Comparison of ENCODE assay signal across 36 cellular contexts in the genomic region with DNA sequence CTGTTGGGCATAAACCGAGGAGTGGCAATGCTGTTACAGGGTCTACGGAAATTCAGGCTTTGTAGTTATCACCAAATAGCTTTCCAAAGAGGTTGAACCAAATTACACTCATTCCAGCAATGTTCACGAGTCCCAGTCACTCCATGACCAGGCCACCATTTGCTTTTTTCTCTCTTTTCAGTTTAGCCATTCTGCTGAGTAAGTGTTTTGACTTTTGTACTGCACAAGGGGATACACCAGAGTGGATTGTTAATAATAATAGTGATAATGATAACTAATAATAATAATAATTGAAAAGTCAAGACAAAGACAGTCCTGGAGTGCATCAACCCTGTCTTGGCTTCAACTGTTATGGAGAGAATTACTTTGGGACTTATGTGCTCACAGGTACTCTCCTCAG.
DNase-seq lines count a peak whose midpoint lies in the region; ATAC-seq, FAIRE-seq and TF ChIP-seq lines count a peak whose summit lies in the region.
"Had no signal": no experiment of that assay in that cellular context is flagged by ENCODE, and none has a peak within 500 bp of the region (broad histone marks: within the 10 kb centered on the region; RNA-seq: fewer than 3 reads in every experiment).

No MANE protein-coding gene starts in this region.

- no peak overlapping the region for H2AK5ac ChIP-seq in IMR-90 (ENCODE audit: low read depth, low read length)

- no peak overlapping the region for H2BK20ac ChIP-seq in IMR-90 (ENCODE audit: low read depth, low read length)

- in situ Hi-C loops in HepG2 (cut with HindIII; ENCODE audit: extremely low pct_ligation_motif_present, low pct_unique_long_range_greater_than_20kb): no loop called here
- in situ Hi-C loops in IMR-90 (cut with MboI; ENCODE audit: low sequenced_read_pairs): loop anchor here (25.0 kb wide), 1 partner anchor 221 kb away; a partner anchor contains a TSS
- in situ Hi-C loops in K562 (cut with MboI): no loop called here

- 0% methylated on average over 3 of the region's 3 CpGs for WGBS in HepG2 (ENCODE audit: low lambda C conversion rate)
- WGBS in right lobe of liver (ENCODE audit: insufficient coverage, low coverage, low lambda C conversion rate, missing lambda C conversion rate): 44% methylated on average over 3 of the region's 3 CpGs
- WGBS in A549 (ENCODE audit: missing lambda C conversion rate): 2% methylated on average over 3 of the region's 3 CpGs
- no CpG with 5 or more reads among the region's 3 CpGs for WGBS in IMR-90 (ENCODE audit: extremely low coverage in 2 of 2, insufficient read length in 1 of 2), 2 experiments
- 0% methylated on average over 3 of the region's 3 CpGs for WGBS in K562 (ENCODE audit: insufficient coverage, low coverage, missing lambda C conversion rate)

- no peak overlapping the region for H2AK9ac ChIP-seq in IMR-90 (replicated peaks; ENCODE audit: low read depth, low read length, poor library complexity)

- H3K56ac ChIP-seq in IMR-90 (ENCODE audit: extremely low read depth, insufficient read depth, low read length): no peak overlapping the region

- no peak overlapping the region for H3K9ac ChIP-seq in HepG2 (ENCODE audit: insufficient read depth, low read depth, low read length)
- no peak overlapping the region for H3K9ac ChIP-seq in IMR-90 (ENCODE audit: low read depth, low read length)
- no peak overlapping the region for H3K9ac ChIP-seq in K562 (ENCODE audit: insufficient read depth in 1 of 2, low read depth in 2 of 2, low read length in 2 of 2)
- H3K9ac ChIP-seq: BLaER1; BLaER1 treated with 17β-estradiol and CSF1 and Interleukin-3, amounts not matched to agents 10 nM and 100 nM had no signal

- no peak for TF ChIP-seq RAD21 in HepG2 (CRISPR knock-in tag; IDR thresholded peaks at IDR 0.05)
- no peak for TF ChIP-seq RAD21 in A549 (conservative IDR thresholded peaks at IDR 0.05 in 1 of 2, IDR thresholded peaks at IDR 0.05 in 1 of 2)
- TF ChIP-seq RAD21 in IMR-90 (IDR thresholded peaks at IDR 0.05; ENCODE audit: low read length): no peak
- TF ChIP-seq RAD21 in K562 (CRISPR knock-in tag; conservative IDR thresholded peaks at IDR 0.05 in 1 of 2, IDR thresholded peaks at IDR 0.05 in 1 of 2): no peak

- no peaks in the 10 kb centered on the region for H3K79me1 ChIP-seq in IMR-90 (ENCODE audit: low read depth in 1 of 2, low read length in 2 of 2)

- H2AFZ ChIP-seq in HepG2 (ENCODE audit: low read length) (no peak overlapping the region), IMR-90 (replicated peaks; ENCODE audit: low read length, poor library complexity) (no peak overlapping the region), K562 (ENCODE audit: low read depth, low read length) (no peak overlapping the region)

- no peak for TF ChIP-seq EP300 in HepG2 (IDR thresholded peaks at IDR 0.05; ENCODE audit: low read depth in 2 of 2, low read length in 2 of 2)
- TF ChIP-seq EP300 in HepG2 (CRISPR knock-in tag; IDR thresholded peaks at IDR 0.05; ENCODE audit: borderline replicate concordance): no peak
- TF ChIP-seq EP300 in A549 (IDR thresholded peaks at IDR 0.05): no peak
- no peak for TF ChIP-seq EP300 in K562 (IDR thresholded peaks at IDR 0.05; ENCODE audit: low read length)

- H3K4me3 ChIP-seq in HepG2 (replicated peaks in 1 of 3; ENCODE audit: insufficient read depth in 1 of 3, low read depth in 2 of 3, low read length in 3 of 3): no peak overlapping the region
- no peak overlapping the region for H3K4me3 ChIP-seq in right lobe of liver
- no peak overlapping the region for H3K4me3 ChIP-seq in A549
- no peak overlapping the region for H3K4me3 ChIP-seq in IMR-90 (ENCODE audit: insufficient read depth, low read depth, low read length)
- no peak overlapping the region for H3K4me3 ChIP-seq in K562
- no peak overlapping the region for H3K4me3 ChIP-seq in breast epithelium
- H3K4me3 ChIP-seq: BLaER1; BLaER1 treated with 17β-estradiol and CSF1 and Interleukin-3, amounts not matched to agents 10 nM and 100 nM had no signal

- H4K91ac ChIP-seq in IMR-90 (ENCODE audit: insufficient read depth, low read depth, low read length): no peak overlapping the region

- H3K4me1 ChIP-seq in HepG2 (ENCODE audit: insufficient read depth, low read length) (no peaks in the 10 kb centered on the region), right lobe of liver (no peaks in the 10 kb centered on the region), A549 (no peaks in the 10 kb centered on the region), IMR-90 (ENCODE audit: control insufficient read depth, insufficient read depth, low read length) (no peaks in the 10 kb centered on the region), K562 (replicated peaks in 1 of 2; ENCODE audit: control insufficient read depth in 2 of 2, insufficient read depth in 2 of 2, low read length in 2 of 2) (no peaks in the 10 kb centered on the region), breast epithelium (no peaks in the 10 kb centered on the region)
- H3K4me1 ChIP-seq: BE2C, BLaER1 had no signal

- H3K4ac ChIP-seq in IMR-90 (ENCODE audit: low read depth, low read length): no peak overlapping the region

- H3K36me3 Mint-ChIP-seq in T-helper 17 cell (ENCODE audit: low read depth): no peaks in the 10 kb centered on the region
- H3K36me3 Mint-ChIP-seq: CD14-positive monocyte; CD4-positive, alpha-beta memory T cell; CD4-positive, CD25-positive, alpha-beta regulatory T cell; CD8-positive, alpha-beta memory T cell; CD8-positive, alpha-beta T cell had no signal

- H2BK120ac ChIP-seq in IMR-90 (ENCODE audit: low read depth, low read length): no peak overlapping the region

- no peak overlapping the region for H4K5ac ChIP-seq in IMR-90 (ENCODE audit: low read depth, low read length)

- no peak overlapping the region for H3K14ac ChIP-seq in IMR-90 (replicated peaks; ENCODE audit: low read depth, low read length)

- H3K4me1 Mint-ChIP-seq in T-helper 17 cell: no peaks in the 10 kb centered on the region
- H3K4me1 Mint-ChIP-seq: CD14-positive monocyte; CD4-positive, alpha-beta memory T cell; CD4-positive, CD25-positive, alpha-beta regulatory T cell; CD8-positive, alpha-beta memory T cell had no signal

- BruUV-seq in HepG2 (replicated peaks; lab: Mats Ljungman, UMichigan) (no TSS peak), IMR-90 (replicated peaks; lab: Mats Ljungman, UMichigan) (no TSS peak), K562 (replicated peaks; lab: Mats Ljungman, UMichigan) (no TSS peak)

- CTCF ChIA-PET in HepG2 (lab: Yijun Ruan, JAX; ENCODE audit: low intra/inter-chr PET ratio, low total read pairs): no interaction called here
- CTCF ChIA-PET in A549 (lab: Yijun Ruan, JAX): interaction anchor here (0.9 kb wide), 1 partner anchor 226 kb away, joined by 3 read pairs; no protein-coding TSS in a partner anchor
- CTCF ChIA-PET in IMR-90 (lab: Yijun Ruan, JAX): no interaction called here
- CTCF ChIA-PET in K562 (lab: Yijun Ruan, JAX; ENCODE audit: low intra/inter-chr PET ratio): no interaction called here

- no peak for FAIRE-seq in HepG2 (lab: Jason Lieb, UNC)
- FAIRE-seq in A549 (lab: Jason Lieb, UNC): no peak
- FAIRE-seq in K562 (lab: Jason Lieb, UNC): no peak
- FAIRE-seq: A204.1, D721Med had no signal

- no peak for TF ChIP-seq POLR2A in HepG2 (IDR thresholded peaks at IDR 0.05; ENCODE audit: insufficient read depth in 1 of 2, low read depth in 2 of 2, low read length in 2 of 2)
- TF ChIP-seq POLR2A in right lobe of liver (IDR thresholded peaks at IDR 0.05): no peak
- no peak for TF ChIP-seq POLR2A in A549 (IDR thresholded peaks at IDR 0.05; ENCODE audit: low read length)
- TF ChIP-seq POLR2A in IMR-90 (IDR thresholded peaks at IDR 0.05; ENCODE audit: low read depth, low read length): no peak
- TF ChIP-seq POLR2A in K562 (conservative IDR thresholded peaks at IDR 0.05): no peak
- no peak for TF ChIP-seq POLR2A in erythroblast (IDR thresholded peaks at IDR 0.05; ENCODE audit: low read length)
- TF ChIP-seq POLR2A in breast epithelium (IDR thresholded peaks at IDR 0.05): no peak

- dilution Hi-C loops in IMR-90 (cut with HindIII; ENCODE audit: low sequenced_read_pairs, unreplicated experiment): no loop called here

- intact Hi-C loops in HepG2 (cut with micrococcal nuclease; ENCODE audit: unreplicated experiment): no loop called here
- intact Hi-C loops in right lobe of liver (cut with DNase I): loop anchor here (10.0 kb wide), 2 partner anchors 74 to 84 kb away; no protein-coding TSS in a partner anchor
- intact Hi-C loops in IMR-90 (cut with micrococcal nuclease): no loop called here
- intact Hi-C loops in K562 (cut with micrococcal nuclease): no loop called here
- intact Hi-C loops in breast epithelium (cut with DNase I; ENCODE audit: low total_unique reads): no loop called here

- no peaks in the 10 kb centered on the region for H3K36me3 ChIP-seq in HepG2 (replicated peaks in 1 of 2; ENCODE audit: control insufficient read depth in 1 of 2, insufficient read depth in 2 of 2, low read length in 2 of 2)
- H3K36me3 ChIP-seq in right lobe of liver: no peaks in the 10 kb centered on the region
- no peaks in the 10 kb centered on the region for H3K36me3 ChIP-seq in IMR-90 (ENCODE audit: control insufficient read depth, insufficient read depth, low read length)
- no peaks in the 10 kb centered on the region for H3K36me3 ChIP-seq in K562 (ENCODE audit: control insufficient read depth, insufficient read depth, low read length)
- no peaks in the 10 kb centered on the region for H3K36me3 ChIP-seq in breast epithelium
- H3K36me3 ChIP-seq: BE2C; BLaER1; BLaER1 treated with 17β-estradiol and CSF1 and Interleukin-3, amounts not matched to agents 10 nM and 100 nM had no signal

- no peak overlapping the region for H3K18ac ChIP-seq in IMR-90 (ENCODE audit: low read depth, low read length)

- POLR2A ChIA-PET in HepG2 (lab: Yijun Ruan, JAX) (no interaction called here), A549 (lab: Yijun Ruan, JAX) (no interaction called here), IMR-90 (lab: Charles Lee; ENCODE audit: unreplicated experiment) (no interaction called here), K562 (lab: Yijun Ruan, JAX) (no interaction called here)

- DNase-seq in HepG2 (ENCODE audit: low spot score) (no peak), right lobe of liver (no peak), A549 (ENCODE audit: low read depth in 1 of 2, low spot score in 1 of 2) (no peak), IMR-90 (no peak), K562 (ENCODE audit: extremely low read depth in 1 of 4, low spot score in 3 of 4) (no peak), erythroblast (lab: John Stamatoyannopoulos, UW) (no peak), T-helper 17 cell (no peak), breast epithelium (ENCODE audit: low spot score in 2 of 2) (no peak)
- DNase-seq: 8988T; ACHN; AML-193; BE2C; C1 segment of cervical spinal cord; Caco-2; Calu3; CD4-positive, alpha-beta memory T cell; CD4-positive, alpha-beta T cell; CD4-positive, CD25-positive, alpha-beta regulatory T cell; CD8-positive, alpha-beta memory T cell; CD8-positive, alpha-beta T cell; COR-L47; DMS 273 treated with DMSO at 0.1 percent for 48 hours; DMS153; DMS53; DMS79; DMS79 treated with DMSO at 0.1 percent for 48 hours; DND-41; EL had no signal

- H3K79me2 ChIP-seq in HepG2 (ENCODE audit: insufficient read depth, low read length): no peaks in the 10 kb centered on the region
- H3K79me2 ChIP-seq in K562 (ENCODE audit: control insufficient read depth, insufficient read depth, low read length): no peaks in the 10 kb centered on the region

- H3K4me3 Mint-ChIP-seq in T-helper 17 cell: no peak overlapping the region
- H3K4me3 Mint-ChIP-seq: B cell; CD14-positive monocyte; CD4-positive, alpha-beta memory T cell; CD4-positive, alpha-beta T cell; CD4-positive, CD25-positive, alpha-beta regulatory T cell; CD8-positive, alpha-beta memory T cell; CD8-positive, alpha-beta T cell had no signal

- no peak overlapping the region for H3K23ac ChIP-seq in IMR-90 (ENCODE audit: low read depth, low read length)

- H2BK5ac ChIP-seq in IMR-90 (ENCODE audit: low read depth, low read length, poor library complexity, severe bottlenecking): no peak overlapping the region

- H3K27me3 ChIP-seq in HepG2 (ENCODE audit: control insufficient read depth in 1 of 2, insufficient read depth in 2 of 2, low read length in 2 of 2): peaks cover 0 to 1% of the 10 kb centered on the region in 2 experiments; a peak in 1 of 5 replicates
- no peaks in the 10 kb centered on the region for H3K27me3 ChIP-seq in right lobe of liver
- no peaks in the 10 kb centered on the region for H3K27me3 ChIP-seq in IMR-90 (ENCODE audit: control insufficient read depth, insufficient read depth, low read length)
- no peaks in the 10 kb centered on the region for H3K27me3 ChIP-seq in K562 (ENCODE audit: control insufficient read depth in 2 of 2, insufficient read depth in 2 of 2, low read length in 2 of 2)
- peaks cover 0 to 4% of the 10 kb centered on the region in 2 donors for H3K27me3 ChIP-seq in breast epithelium
- H3K27me3 ChIP-seq: BE2C, BLaER1 had no signal

- H4K8ac ChIP-seq in IMR-90 (ENCODE audit: low read depth in 2 of 2, low read length in 2 of 2): no peak overlapping the region

- no peaks in the 10 kb centered on the region for H4K20me1 ChIP-seq in HepG2 (ENCODE audit: insufficient read depth, low read length)
- no peaks in the 10 kb centered on the region for H4K20me1 ChIP-seq in IMR-90 (ENCODE audit: insufficient read depth, low read length)
- no peaks in the 10 kb centered on the region for H4K20me1 ChIP-seq in K562 (replicated peaks; ENCODE audit: control insufficient read depth, insufficient read depth, low read length)
- H4K20me1 ChIP-seq: BLaER1; BLaER1 treated with 17β-estradiol and CSF1 and Interleukin-3, amounts not matched to agents 10 nM and 100 nM had no signal

- TF ChIP-seq CTCF in HepG2 (CRISPR knock-in tag; IDR thresholded peaks at IDR 0.05) (no peak), right lobe of liver (IDR thresholded peaks at IDR 0.05) (no peak), A549 (IDR thresholded peaks at IDR 0.05) (no peak), IMR-90 (conservative IDR thresholded peaks at IDR 0.05; ENCODE audit: low read depth, low read length) (no peak), K562 (IDR thresholded peaks at IDR 0.05 in 2 of 3, conservative IDR thresholded peaks at IDR 0.05 in 1 of 3; ENCODE audit: insufficient read depth in 2 of 3, low read depth in 1 of 3, low read length in 3 of 3) (no peak), breast epithelium (IDR thresholded peaks at IDR 0.05) (no peak)

- no peak overlapping the region for H2BK15ac ChIP-seq in IMR-90 (ENCODE audit: low read depth, low read length)

- ATAC-seq in HepG2: no peak
- ATAC-seq in right lobe of liver: no peak
- no peak for ATAC-seq in A549
- ATAC-seq in IMR-90 (ENCODE audit: low read depth): no peak
- no peak for ATAC-seq in K562
- no peak for ATAC-seq in T-helper 17 cell
- ATAC-seq: CD8-positive, alpha-beta T cell had no signal

- H3K4me2 ChIP-seq in HepG2 (ENCODE audit: low read depth, low read length): no peak overlapping the region
- H3K4me2 ChIP-seq in A549: no peak overlapping the region
- no peak overlapping the region for H3K4me2 ChIP-seq in IMR-90 (ENCODE audit: low read depth, low read length)
- H3K4me2 ChIP-seq in K562 (ENCODE audit: insufficient read depth, low read length): no peak overlapping the region
- H3K4me2 ChIP-seq: BLaER1; BLaER1 treated with 17β-estradiol and CSF1 and Interleukin-3, amounts not matched to agents 10 nM and 100 nM had no signal

- H3K27ac Mint-ChIP-seq in T-helper 17 cell: no peak overlapping the region
- H3K27ac Mint-ChIP-seq: B cell; CD4-positive, alpha-beta memory T cell; CD4-positive, alpha-beta T cell; CD4-positive, CD25-positive, alpha-beta regulatory T cell; CD8-positive, alpha-beta memory T cell; CD8-positive, alpha-beta T cell had no signal

- H3K27me3 Mint-ChIP-seq in T-helper 17 cell: peaks cover 19% of the 10 kb centered on the region

- H3K9me1 ChIP-seq in IMR-90 (ENCODE audit: insufficient read depth, low read length) (no peaks in the 10 kb centered on the region), K562 (ENCODE audit: control insufficient read depth, insufficient read depth, low read length) (no peaks in the 10 kb centered on the region)

- no peaks in the 10 kb centered on the region for H3K9me3 ChIP-seq in HepG2 (ENCODE audit: low read length)
- no peaks in the 10 kb centered on the region for H3K9me3 ChIP-seq in right lobe of liver
- no peaks in the 10 kb centered on the region for H3K9me3 ChIP-seq in A549
- peaks cover 20% of the 10 kb centered on the region for H3K9me3 ChIP-seq in IMR-90 (ENCODE audit: control insufficient read depth, insufficient read depth, low read length)
- H3K9me3 ChIP-seq in K562 (replicated peaks; ENCODE audit: control insufficient read depth, insufficient read depth, low read depth, low read length): no peaks in the 10 kb centered on the region
- no peaks in the 10 kb centered on the region for H3K9me3 ChIP-seq in T-helper 17 cell (ENCODE audit: control insufficient read depth, low read length, poor library complexity, severe bottlenecking)
- peaks cover 0 to 17% of the 10 kb centered on the region in 2 donors for H3K9me3 ChIP-seq in breast epithelium
- H3K9me3 ChIP-seq: BE2C, BLaER1, Caco-2 had no signal

- H3K27ac ChIP-seq in HepG2 (ENCODE audit: extremely low read length, insufficient read depth, low read length) (no peak overlapping the region), right lobe of liver (no peak overlapping the region), A549 (no peak overlapping the region), IMR-90 (ENCODE audit: insufficient read depth, low read length) (no peak overlapping the region), K562 (ENCODE audit: extremely low read depth, low read depth, low read length) (no peak overlapping the region), breast epithelium (no peak overlapping the region)
- H3K27ac ChIP-seq: 22Rv1; BLaER1; BLaER1 treated with 17β-estradiol and CSF1 and Interleukin-3, amounts not matched to agents 10 nM and 100 nM; C4-2B had no signal

Comparison
In these comparisons a context has a peak if more than half of its experiments do, and no peak if none do; other contexts are left out.
1. intact Hi-C loops: an anchor here in right lobe of liver (10.0 kb wide); none called in HepG2, IMR-90, K562 and breast epithelium.